In the genomic region with DNA sequence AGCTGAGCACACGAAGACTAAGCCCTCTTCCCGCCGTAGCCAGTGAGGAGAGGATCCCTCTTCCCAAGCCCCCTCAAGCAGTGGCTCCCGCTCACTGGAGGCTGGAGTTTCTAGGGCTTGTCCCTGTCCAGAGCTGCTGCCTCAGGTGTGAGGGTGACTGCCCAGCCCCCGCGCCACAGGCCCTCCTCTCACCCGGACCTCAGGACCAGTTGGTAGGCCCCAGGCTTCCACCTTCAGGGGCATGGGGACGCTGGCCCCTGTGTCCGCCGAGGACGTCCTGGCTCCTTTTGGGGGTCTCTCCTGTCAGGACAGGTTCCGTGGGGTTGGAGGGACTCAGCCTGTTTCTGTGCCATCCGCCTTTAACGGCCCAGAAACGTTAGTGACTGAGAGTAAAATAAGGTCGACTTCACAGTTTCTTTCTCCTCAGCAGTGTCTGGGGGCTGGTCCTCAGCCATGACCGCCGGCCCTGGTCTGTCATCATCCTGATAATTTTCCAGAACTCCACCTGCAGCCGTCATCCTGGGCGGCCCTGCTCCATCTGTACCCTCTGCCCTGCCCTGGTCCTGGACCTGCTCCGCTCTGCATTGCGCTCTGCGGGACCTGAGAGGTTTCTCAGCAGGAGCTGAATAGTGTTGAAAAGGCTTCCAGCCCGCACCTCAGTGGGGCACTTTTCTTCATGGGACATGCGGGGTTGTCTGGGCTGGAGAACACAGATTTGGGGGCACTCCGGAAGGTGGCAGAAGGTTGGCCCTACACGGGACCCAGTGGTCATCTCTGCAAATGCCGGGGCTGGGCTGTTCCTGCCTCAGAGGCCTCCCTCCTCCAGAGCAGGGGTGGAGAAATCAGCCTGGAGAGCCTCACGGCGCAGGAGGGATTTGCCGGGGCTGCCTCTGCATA, we compare ENCODE assay signal across 21 cellular contexts. TPM values are rescaled to one million over a fixed set of nuclear protein-coding genes. Genes with fewer than 3 reads are reported as not detected.
DNase-seq lines count a peak whose midpoint lies in the region; ATAC-seq and TF ChIP-seq lines count a peak whose summit lies in the region.
"Had no signal": no experiment of that assay in that cellular context is flagged by ENCODE, and none has a peak within 500 bp of the region (broad histone marks: within the 10 kb centered on the region; RNA-seq: fewer than 3 reads in every experiment).

No MANE protein-coding gene starts in this region.

- no peaks in the 10 kb centered on the region for H3K9me3 ChIP-seq in mucosa of descending colon
- H3K9me3 ChIP-seq in smooth muscle cell (replicated peaks; ENCODE audit: low read depth), result no peaks in the 10 kb centered on the region
- no peaks in the 10 kb centered on the region for H3K9me3 ChIP-seq in H9 (ENCODE audit: control insufficient read depth, low read depth, low read length)
- H3K9me3 ChIP-seq: A549, HAP-1, MG63 had no signal

- H2AK5ac ChIP-seq in H9 (ENCODE audit: insufficient read length, low read length), result no peak overlapping the region

- H3K4me3 Mint-ChIP-seq in H9, result no peak overlapping the region
- H3K4me3 Mint-ChIP-seq: CD4-positive, alpha-beta T cell had no signal

- no peak overlapping the region for H4K91ac ChIP-seq in H9 (ENCODE audit: insufficient read length, low read depth, low read length)

- H4K8ac ChIP-seq in H9 (replicated peaks; ENCODE audit: insufficient read length, low read depth, low read length), result no peak overlapping the region

- peaks cover 15 to 18% of the 10 kb centered on the region in 2 experiments for H3K4me1 Mint-ChIP-seq in H9

- H3K4ac ChIP-seq in H9 (ENCODE audit: low read depth, low read length), result no peak overlapping the region

- H3K27ac ChIP-seq in smooth muscle cell (ENCODE audit: low read depth) (no peak overlapping the region), H9 (ENCODE audit: insufficient read length, low read depth, low read length) (no peak overlapping the region)
- H3K27ac ChIP-seq: A549, HL-60 had no signal

- H2BK5ac ChIP-seq in H9 (ENCODE audit: insufficient read length, low read length), result no peak overlapping the region

- intact Hi-C loops in mucosa of descending colon (cut with DNase I, micrococcal nuclease), result no loop called here

- H3K56ac ChIP-seq in H9 (ENCODE audit: insufficient read length, low read depth, low read length), result no peak overlapping the region

- no peak overlapping the region for H3K23ac ChIP-seq in H9 (ENCODE audit: insufficient read length, low read depth, low read length)

- ATAC-seq in mucosa of descending colon (no peak), GM18873 (IDR thresholded peaks at IDR 0.05; ENCODE audit: low FRiP score, unreplicated experiment) (no peak)
- ATAC-seq: A549 had no signal

- no peak overlapping the region for H2BK20ac ChIP-seq in H9 (ENCODE audit: low read depth, low read length, poor library complexity, severe bottlenecking)

- H3K79me1 ChIP-seq in H9 (ENCODE audit: insufficient read depth, low read depth, low read length, poor library complexity, severe bottlenecking), result no peaks in the 10 kb centered on the region

- H3K14ac ChIP-seq in H9 (ENCODE audit: insufficient read depth, low read length), result no peak overlapping the region; the same call in 1 of the 2 replicates

- H2AFZ ChIP-seq in smooth muscle cell (ENCODE audit: low read depth) (peak overlapping the region; percentile 73), H9 (ENCODE audit: low read length) (no peak overlapping the region)

- peaks cover 7% of the 10 kb centered on the region for H3F3A ChIP-seq in smooth muscle cell (ENCODE audit: low read depth)

- H3K36me3 Mint-ChIP-seq in H9 (ENCODE audit: insufficient read depth in 1 of 3, low read depth in 3 of 3), result no peaks in the 10 kb centered on the region
- H3K36me3 Mint-ChIP-seq: IgD-negative memory B cell had no signal

- 87% methylated on average over 30 of the region's 31 CpGs for WGBS in smooth muscle cell (ENCODE audit: low lambda C conversion rate)
- no CpG with 5 or more reads among the region's 31 CpGs for WGBS in H9 (ENCODE audit: extremely low coverage, insufficient read length, low lambda C conversion rate)

- H3K4me2 ChIP-seq in smooth muscle cell (no peak overlapping the region), H9 (ENCODE audit: insufficient read depth, insufficient read length, low read length) (no peak overlapping the region)

- H3K27me3 ChIP-seq in H7 (ENCODE audit: control insufficient read depth, insufficient read depth, low read length) (no peaks in the 10 kb centered on the region), smooth muscle cell (ENCODE audit: low read depth) (no peaks in the 10 kb centered on the region), H9 (ENCODE audit: insufficient read depth, low read length) (no peaks in the 10 kb centered on the region)
- H3K27me3 ChIP-seq: MG63 had no signal

- H3K4me3 ChIP-seq in H7 (ENCODE audit: insufficient read depth, low read depth, low read length) (no peak overlapping the region), mucosa of descending colon (no peak overlapping the region), smooth muscle cell (no peak overlapping the region)
- H3K4me3 ChIP-seq: A549, HAP-1, MG63 had no signal

- no peaks in the 10 kb centered on the region for H3K23me2 ChIP-seq in H9 (ENCODE audit: insufficient read length, low read depth, low read length, poor library complexity, severe bottlenecking)

- H3K36me3 ChIP-seq in H7 (replicated peaks; ENCODE audit: control insufficient read depth, insufficient read depth, low read length) (no peaks in the 10 kb centered on the region), mucosa of descending colon (ENCODE audit: low read depth) (no peaks in the 10 kb centered on the region), smooth muscle cell (ENCODE audit: low read depth) (no peaks in the 10 kb centered on the region)
- H3K36me3 ChIP-seq: HAP-1, MG63 had no signal

- H3K18ac ChIP-seq in H9 (ENCODE audit: insufficient read length, low read depth, low read length), result no peak overlapping the region

- H2BK15ac ChIP-seq in H9 (ENCODE audit: low read depth, low read length), result no peak overlapping the region

- no peak overlapping the region for H3T11ph ChIP-seq in H9 (ENCODE audit: low read length)

- H3K27ac Mint-ChIP-seq in H9, result no peak overlapping the region; a peak in 1 of 7 replicates
- H3K27ac Mint-ChIP-seq: CD4-positive, alpha-beta T cell; IgD-negative memory B cell had no signal

- H3K27me3 Mint-ChIP-seq in H9 (ENCODE audit: low read depth), result peaks cover 8% of the 10 kb centered on the region
- H3K27me3 Mint-ChIP-seq: CD4-positive, alpha-beta T cell had no signal

- H3K79me2 ChIP-seq in smooth muscle cell (ENCODE audit: low read depth) (no peaks in the 10 kb centered on the region), H9 (ENCODE audit: insufficient read depth, low read length) (no peaks in the 10 kb centered on the region)

- H3K9ac ChIP-seq in smooth muscle cell (ENCODE audit: low read depth), result no peak overlapping the region
- no peak overlapping the region for H3K9ac ChIP-seq in H9 (ENCODE audit: extremely low read depth, insufficient read length, low read length)

- TF ChIP-seq CTCF in mucosa of descending colon (IDR thresholded peaks at IDR 0.05) (no peak), smooth muscle cell (IDR thresholded peaks at IDR 0.05; ENCODE audit: borderline replicate concordance, insufficient read depth, poor library complexity, severe bottlenecking) (no peak), H9 (conservative IDR thresholded peaks at IDR 0.05) (no peak)

- DNase-seq in H7 (peak; percentile 61), cerebellar cortex (ENCODE audit: low spot score) (peak; percentile 28), mucosa of descending colon (peak in 2 of 3 donors; percentile 18 to 48), smooth muscle cell (lab: John Stamatoyannopoulos, UW; ENCODE audit: unreplicated experiment) (no peak), H9 (no peak), NCI-H1417 (lab: John Stamatoyannopoulos, UW) (no peak)
- DNase-seq: CD4-positive, alpha-beta T cell; DMS153; Kasumi-1; MG63; NCI-H1105; NCI-H1694 treated with DMSO at 0.1 percent for 48 hours; NCI-H510A; NCI-H774; Right ventricle myocardium superior had no signal

- H4K5ac ChIP-seq in H9 (ENCODE audit: insufficient read length, low read depth, low read length), result no peak overlapping the region

- H3K4me1 ChIP-seq in mucosa of descending colon (ENCODE audit: low read depth), result peaks cover 15% of the 10 kb centered on the region
- peaks cover 9% of the 10 kb centered on the region for H3K4me1 ChIP-seq in smooth muscle cell (ENCODE audit: low read depth)
- H3K4me1 ChIP-seq in H9 (ENCODE audit: insufficient read depth, low read length), result no peaks in the 10 kb centered on the region
- H3K4me1 ChIP-seq: HAP-1 had no signal

- no peaks in the 10 kb centered on the region for H3K9me3 Mint-ChIP-seq in H9
- H3K9me3 Mint-ChIP-seq: CD4-positive, alpha-beta T cell; IgD-negative memory B cell had no signal

- H4K20me1 ChIP-seq in smooth muscle cell (ENCODE audit: low read depth) (no peaks in the 10 kb centered on the region), H9 (ENCODE audit: control insufficient read depth, insufficient read depth, insufficient read length) (no peaks in the 10 kb centered on the region)

- no peak overlapping the region for H2BK12ac ChIP-seq in H9 (ENCODE audit: insufficient read length, low read depth, low read length)

- no peak overlapping the region for H2BK120ac ChIP-seq in H9 (ENCODE audit: low read depth, low read length, poor library complexity, severe bottlenecking)

RNA-seq across cellular contexts. Expression of a gene that starts 36.0 kb away (rescaled TPM):
- total RNA-seq in H7 (2014; rRNA removed; shearing (Covaris generic)), result 63.2 and 71.5 TPM in 2 replicates
- total RNA-seq in mucosa of descending colon, result 10 to 100 TPM; 20.7 to 47.7 (median 26.5) TPM
- 4.5 and 5.6 TPM in 2 replicates for total RNA-seq in smooth muscle cell
- 6.2 and 7.0 TPM in 2 replicates for polyA plus RNA-seq in smooth muscle cell
- total RNA-seq in H9 (2021), result 57.2 and 62.6 TPM in 2 replicates
- total RNA-seq: OCI-LY7 had no signal
- polyA plus RNA-seq: IgD-negative memory B cell had no signal

Comparison
In these comparisons a context has a peak if more than half of its experiments do, and no peak if none do; other contexts are left out.
1. DNase-seq: peak in H7 (single experiment), cerebellar cortex (single experiment) and mucosa of descending colon (2 of 3); none in smooth muscle cell (single experiment), H9 (single experiment) and NCI-H1417 (0 of 3).